In the genomic region with DNA sequence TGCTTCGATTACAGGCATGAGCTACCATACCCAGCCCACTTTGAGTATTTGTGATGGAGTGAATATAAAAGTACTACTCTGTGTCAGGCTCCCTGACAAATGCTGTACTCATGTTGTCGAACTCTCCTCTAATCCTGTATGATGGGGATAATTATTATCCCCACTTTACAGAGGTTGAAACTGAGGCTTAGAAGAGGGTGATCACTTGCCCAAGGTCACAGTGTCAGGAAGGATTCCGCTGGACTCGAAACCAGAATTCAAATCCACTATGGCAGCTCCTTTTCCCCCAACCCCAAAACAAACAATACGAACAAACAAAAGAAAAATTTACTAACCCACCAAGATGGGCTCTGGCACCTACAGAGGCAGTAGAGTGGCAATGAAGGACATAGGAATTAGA, we compare ENCODE assay signal across 23 cellular contexts. TPM values are rescaled to one million over a fixed set of nuclear protein-coding genes. Genes with fewer than 3 reads are reported as not detected.
DNase-seq lines count a peak whose midpoint lies in the region; ATAC-seq and TF ChIP-seq lines count a peak whose summit lies in the region.
"Had no signal": no experiment of that assay in that cellular context is flagged by ENCODE, and none has a peak within 500 bp of the region (broad histone marks: within the 10 kb centered on the region; RNA-seq: fewer than 3 reads in every experiment).

No MANE protein-coding gene starts in this region.

- ATAC-seq in heart right ventricle (no peak), GM18517 (IDR thresholded peaks at IDR 0.05; ENCODE audit: unreplicated experiment) (no peak), esophagus mucosa (no peak)
- no peak for ATAC-seq in activated CD8-positive, alpha-beta T cell treated with anti-CD3 and anti-CD28 coated beads, Interleukin-2, amount 10 ng/mL, durations not matched to agents 7 days and 5 days
- ATAC-seq: left lung; stimulated activated memory B cell treated with anti-CD40 and anti-IgM and Interleukin-4, amounts not matched to agents 10 μg/mL and 1 μg/mL and 100 μg/mL, for 72 hours; WTC11 had no signal

- no peaks in the 10 kb centered on the region for H3K27me3 ChIP-seq in left ventricle myocardium inferior (ENCODE audit: low read depth)
- H3K27me3 ChIP-seq in heart right ventricle: no peaks in the 10 kb centered on the region
- no peaks in the 10 kb centered on the region for H3K27me3 ChIP-seq in endodermal cell (ENCODE audit: control insufficient read depth, insufficient read depth, low read length, poor library complexity, severe bottlenecking)
- H3K27me3 ChIP-seq: cardiac muscle cell, left lung, SJCRH30 had no signal

- H3K27ac ChIP-seq in left ventricle myocardium inferior (replicated peaks): peak overlapping the region; percentile 93
- peak overlapping the region in 1 of 10 donors; percentile 36 for H3K27ac ChIP-seq in heart right ventricle
- H3K27ac ChIP-seq in endodermal cell (ENCODE audit: low read depth, low read length): no peak overlapping the region
- H3K27ac ChIP-seq: cardiac muscle cell, epithelial cell of prostate, KMS-11, left lung, SJCRH30 had no signal

- H3K27me3 Mint-ChIP-seq in activated CD8-positive, alpha-beta T cell treated with anti-CD3 and anti-CD28 coated beads, Interleukin-2, amount 10 ng/mL, durations not matched to agents 7 days and 5 days (ENCODE audit: low read depth): peaks cover 22% of the 10 kb centered on the region
- H3K27me3 Mint-ChIP-seq in mesothelial cell of epicardium (ENCODE audit: low read depth) (no peaks in the 10 kb centered on the region), endodermal cell (ENCODE audit: insufficient read depth) (peaks cover 2% of the 10 kb centered on the region)

- peaks cover 32% of the 10 kb centered on the region for H3K4me1 Mint-ChIP-seq in activated CD8-positive, alpha-beta T cell treated with anti-CD3 and anti-CD28 coated beads, Interleukin-2, amount 10 ng/mL, durations not matched to agents 7 days and 5 days (ENCODE audit: low read depth)
- H3K4me1 Mint-ChIP-seq in mesothelial cell of epicardium (peaks cover 36% of the 10 kb centered on the region), endodermal cell (peaks cover 23% of the 10 kb centered on the region)

- peaks cover 45% of the 10 kb centered on the region for H3K4me1 ChIP-seq in left ventricle myocardium inferior
- H3K4me1 ChIP-seq in heart right ventricle: peaks cover 14 to 35% (median 32%) of the 10 kb centered on the region in 9 donors
- no peaks in the 10 kb centered on the region for H3K4me1 ChIP-seq in endodermal cell (ENCODE audit: control insufficient read depth, insufficient read depth, low read length)

- no peak overlapping the region for H3K27ac Mint-ChIP-seq in activated CD8-positive, alpha-beta T cell treated with anti-CD3 and anti-CD28 coated beads, Interleukin-2, amount 10 ng/mL, durations not matched to agents 7 days and 5 days
- H3K27ac Mint-ChIP-seq in mesothelial cell of epicardium (no peak overlapping the region), endodermal cell (no peak overlapping the region)
- H3K27ac Mint-ChIP-seq: stimulated activated memory B cell treated with anti-CD40 and anti-IgM and Interleukin-4, amounts not matched to agents 10 μg/mL and 1 μg/mL and 100 μg/mL, for 72 hours; WTC11 had no signal

- no peak for DNase-seq in left ventricle myocardium inferior
- DNase-seq in heart right ventricle: no peak
- no peak for DNase-seq in activated CD8-positive, alpha-beta T cell treated with anti-CD3 and anti-CD28 coated beads, Interleukin-2, amount 10 ng/mL, durations not matched to agents 7 days and 5 days
- no peak for DNase-seq in mesothelial cell of epicardium (ENCODE audit: low spot score in 2 of 2, unreplicated experiment in 2 of 2)
- no peak for DNase-seq in endodermal cell
- DNase-seq: amygdala; GF-D8; HCEC 1CT; left lung; midbrain; MV-4-11; NCI-H2171 treated with DMSO at 0.1 percent for 48 hours; NCI-H524 treated with DMSO at 0.1 percent for 48 hours; SJCRH30; small intestine; stimulated activated CD4-positive, alpha-beta T cell treated with anti-CD3 and anti-CD28 coated beads, Interleukin-2, amount 100 ng/mL, for 24 hours had no signal

- H3K4me3 ChIP-seq in left ventricle myocardium inferior (no peak overlapping the region), heart right ventricle (no peak overlapping the region), endodermal cell (ENCODE audit: low read length) (no peak overlapping the region)
- H3K4me3 ChIP-seq: cardiac muscle cell, left lung, SJCRH30 had no signal

- H3K9me3 Mint-ChIP-seq in activated CD8-positive, alpha-beta T cell treated with anti-CD3 and anti-CD28 coated beads, Interleukin-2, amount 10 ng/mL, durations not matched to agents 7 days and 5 days (ENCODE audit: insufficient read depth): no peaks in the 10 kb centered on the region
- no peaks in the 10 kb centered on the region for H3K9me3 Mint-ChIP-seq in mesothelial cell of epicardium
- no peaks in the 10 kb centered on the region for H3K9me3 Mint-ChIP-seq in endodermal cell
- H3K9me3 Mint-ChIP-seq: stimulated activated memory B cell treated with anti-CD40 and anti-IgM and Interleukin-4, amounts not matched to agents 10 μg/mL and 1 μg/mL and 100 μg/mL, for 72 hours; WTC11 had no signal

- intact Hi-C loops in left ventricle myocardium inferior (cut with micrococcal nuclease): no loop called here
- intact Hi-C loops in heart right ventricle (cut with DNase I): loop anchor here in 4 of 10 donors (5.0 kb wide), 2 partner anchors 43 to 63 kb away; no protein-coding TSS in a partner anchor

- WGBS in heart right ventricle, 2 donors: 94 to 95% methylated on average over 5 of the region's 5 CpGs
- WGBS in endodermal cell (ENCODE audit: insufficient coverage in 1 of 2, insufficient read length in 1 of 2), 2 experiments: 92 to 98% methylated on average over 2 to 5 of the region's 5 CpGs

- TF ChIP-seq CTCF in left ventricle myocardium inferior (IDR thresholded peaks at IDR 0.05; ENCODE audit: borderline replicate concordance) (no peak), heart right ventricle (IDR thresholded peaks at IDR 0.05) (no peak), mesothelial cell of epicardium (IDR thresholded peaks at IDR 0.05; ENCODE audit: unreplicated experiment) (no peak), endodermal cell (conservative IDR thresholded peaks at IDR 0.05) (no peak)

- peaks cover 25% of the 10 kb centered on the region for H3K36me3 Mint-ChIP-seq in activated CD8-positive, alpha-beta T cell treated with anti-CD3 and anti-CD28 coated beads, Interleukin-2, amount 10 ng/mL, durations not matched to agents 7 days and 5 days (ENCODE audit: low read depth)
- peaks cover 29% of the 10 kb centered on the region for H3K36me3 Mint-ChIP-seq in mesothelial cell of epicardium
- peaks cover 23% of the 10 kb centered on the region for H3K36me3 Mint-ChIP-seq in endodermal cell (ENCODE audit: low read depth)

- H3K4me3 Mint-ChIP-seq in activated CD8-positive, alpha-beta T cell treated with anti-CD3 and anti-CD28 coated beads, Interleukin-2, amount 10 ng/mL, durations not matched to agents 7 days and 5 days: peak overlapping the region; percentile 95
- H3K4me3 Mint-ChIP-seq in mesothelial cell of epicardium (peak overlapping the region; percentile 96), endodermal cell (no peak overlapping the region)

- POLR2A ChIA-PET in activated CD8-positive, alpha-beta T cell treated with anti-CD3 and anti-CD28 coated beads, Interleukin-2, amount 10 ng/mL, durations not matched to agents 7 days and 5 days (lab: Charles Lee): no interaction called here

- CTCF ChIA-PET in activated CD8-positive, alpha-beta T cell treated with anti-CD3 and anti-CD28 coated beads, Interleukin-2, amount 10 ng/mL, durations not matched to agents 7 days and 5 days (lab: Charles Lee): interaction anchor here (1.6 kb wide), 1 partner anchor 24 kb away, joined by 3 read pairs; no protein-coding TSS in a partner anchor

- no peaks in the 10 kb centered on the region for H3K9me3 ChIP-seq in left ventricle myocardium inferior (replicated peaks)
- no peaks in the 10 kb centered on the region for H3K9me3 ChIP-seq in heart right ventricle
- H3K9me3 ChIP-seq in endodermal cell (ENCODE audit: control insufficient read depth, low read length): no peaks in the 10 kb centered on the region
- H3K9me3 ChIP-seq: left lung, SJCRH30 had no signal

- no peak overlapping the region for H3K9ac ChIP-seq in endodermal cell (ENCODE audit: extremely low read depth, low read length, poor library complexity, severe bottlenecking)
- H3K9ac ChIP-seq: KMS-11 had no signal

- H3K36me3 ChIP-seq in left ventricle myocardium inferior (peaks cover 25% of the 10 kb centered on the region), heart right ventricle (peaks cover 0 to 26% (median 5%) of the 10 kb centered on the region in 9 donors), endodermal cell (ENCODE audit: control insufficient read depth, insufficient read depth, low read length) (peaks cover 5% of the 10 kb centered on the region)
- H3K36me3 ChIP-seq: cardiac muscle cell, SJCRH30 had no signal

RNA-seq across cellular contexts. Expression of gene PPP5C, which starts 1.7 kb away (rescaled TPM):
- total RNA-seq in left ventricle myocardium inferior: 70.8 TPM
- 10 to 100 TPM; 69.9 to 89.5 (median 76.5) TPM for total RNA-seq in heart right ventricle
- polyA plus RNA-seq in heart right ventricle: 10 to 100 TPM; 51.6 to 80.3 TPM
- 100 to 1,000 TPM; 118 to 126 TPM for total RNA-seq in activated CD8-positive, alpha-beta T cell treated with anti-CD3 and anti-CD28 coated beads, Interleukin-2, amount 10 ng/mL, durations not matched to agents 7 days and 5 days
- total RNA-seq in mesothelial cell of epicardium: 80.6 to 86.4 TPM (median 85.2 TPM) in 3 replicates
- 31.0 TPM for total RNA-seq in esophagus mucosa
- total RNA-seq in endodermal cell: 100 to 1,000 TPM; 101 to 112 TPM
- polyA plus RNA-seq in endodermal cell (2013, experiment 1 of 2): 81.4 TPM
- polyA plus RNA-seq in endodermal cell (2013, experiment 2 of 2): 84.3 TPM

RNA-seq across cellular contexts. Expression of gene HIF3A, which starts 48.3 kb away (rescaled TPM):
- total RNA-seq in left ventricle myocardium inferior (87.7 TPM), heart right ventricle (100 to 1,000 TPM in 1 of 10 donors, 10 to 100 TPM in 9; 22.7 to 141 (median 46.4) TPM), mesothelial cell of epicardium (164 to 175 TPM (median 165 TPM) in 3 replicates), esophagus mucosa (4.0 TPM), endodermal cell (10 to 100 TPM; 41.6 to 71.9 TPM)
- 100 to 1,000 TPM in 1 of 2 donors, 10 to 100 TPM in 1; 49.3 to 204 TPM for polyA plus RNA-seq in heart right ventricle
- not detected for total RNA-seq in activated CD8-positive, alpha-beta T cell treated with anti-CD3 and anti-CD28 coated beads, Interleukin-2, amount 10 ng/mL, durations not matched to agents 7 days and 5 days
- 19.4 TPM for polyA plus RNA-seq in endodermal cell (2013, experiment 1 of 2)
- polyA plus RNA-seq in endodermal cell (2013, experiment 2 of 2): 18.3 TPM
